Comparison of ENCODE assay signal across 8 cellular contexts in the genomic region with DNA sequence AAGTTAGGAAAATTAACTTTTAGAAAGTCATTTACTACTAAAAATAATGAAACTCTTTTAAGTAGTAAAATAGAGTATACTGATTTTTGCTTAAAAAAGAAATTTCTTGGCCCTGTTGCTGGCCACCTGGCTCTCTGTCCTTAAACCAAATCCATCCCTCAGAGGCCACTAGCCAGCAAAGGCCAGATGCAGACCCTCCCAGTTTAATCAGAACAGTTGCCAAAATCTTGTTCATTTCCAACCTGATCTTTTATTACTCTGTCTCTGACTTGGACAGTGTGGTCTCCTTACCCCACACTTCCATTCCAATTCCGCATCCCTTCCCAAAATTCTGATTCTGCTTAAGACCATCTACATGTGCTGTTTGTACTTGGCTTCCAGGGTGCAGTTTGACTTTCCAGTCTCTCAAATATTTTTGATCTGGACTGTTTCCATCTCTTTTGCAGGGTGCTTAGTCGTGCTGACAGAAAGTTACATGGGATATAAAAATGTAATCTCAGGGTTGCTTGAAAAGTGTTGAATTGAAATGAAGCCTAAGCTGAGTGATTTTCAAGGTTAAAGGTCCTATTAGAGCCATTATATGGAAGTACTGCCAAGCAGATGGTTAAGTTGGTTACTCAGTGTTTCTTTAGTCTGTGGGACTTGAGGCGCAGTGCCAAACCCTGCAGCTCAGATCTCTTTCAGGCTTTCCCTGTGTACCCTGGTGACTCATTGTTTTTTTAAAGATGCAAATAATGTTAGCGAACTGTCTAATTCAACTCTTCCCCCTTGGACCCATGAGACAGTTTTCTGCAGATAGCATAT. TPM values are rescaled to one million over a fixed set of nuclear protein-coding genes. Genes with fewer than 3 reads are reported as not detected.
DNase-seq lines count a peak whose midpoint lies in the region; ATAC-seq, FAIRE-seq and TF ChIP-seq lines count a peak whose summit lies in the region.

No MANE protein-coding gene starts in this region.

- H3K9me2 ChIP-seq in HCT116 (ENCODE audit: insufficient read depth), result no peaks in the 10 kb centered on the region

- intact Hi-C loops in HCT116 (cut with micrococcal nuclease) (loop anchor here (2.0 kb wide), 1 partner anchor 35 kb away; the partner anchor contains the start of gene REEP5), GM12878 (cut with micrococcal nuclease; ENCODE audit: unreplicated experiment) (no loop called here), lower leg skin (cut with DNase I; ENCODE audit: low total_unique reads) (no loop called here)

- H3K27me3 Mint-ChIP-seq in activated T-cell treated with anti-CD3 and anti-CD28 coated beads, Interleukin-2, amount 50 U/mL, for 4 hours (ENCODE audit: low read depth), result no peaks in the 10 kb centered on the region
- no peaks in the 10 kb centered on the region for H3K27me3 Mint-ChIP-seq in activated T-cell treated with anti-CD3 and anti-CD28 coated beads, Interleukin-2, amount 50 U/mL, for 24 hours
- H3K27me3 Mint-ChIP-seq in naive thymus-derived CD8-positive, alpha-beta T cell, result no peaks in the 10 kb centered on the region

- peak; percentile 35 for FAIRE-seq in GM12878 (lab: Jason Lieb, UNC)

- peaks cover 28 to 37% of the 10 kb centered on the region in 2 experiments for H3K4me1 ChIP-seq in HCT116 (ENCODE audit: control insufficient read depth in 1 of 2, insufficient read depth in 2 of 2, low read length in 2 of 2)
- H3K4me1 ChIP-seq in GM12878 (ENCODE audit: control insufficient read depth, insufficient read depth, low read length), result peaks cover 27% of the 10 kb centered on the region

- TF ChIP-seq POLR2A in HCT116 (IDR thresholded peaks at IDR 0.05; ENCODE audit: borderline replicate concordance, extremely low read depth, insufficient read depth, insufficient read length), result no peak
- no peak for TF ChIP-seq POLR2A in GM12878 (IDR thresholded peaks at IDR 0.05; ENCODE audit: low read depth, low read length)
- TF ChIP-seq POLR2A in lower leg skin (IDR thresholded peaks at IDR 0.05), result no peak

- SMC1A ChIA-PET in GM12878 (lab: Charles Lee; ENCODE audit: uncharacterized antibody, unreplicated experiment), result interaction anchor here (1.0 kb wide), 2 partner anchors 28 to 96 kb away, joined by 3 read pairs; no protein-coding TSS in a partner anchor

- H2AFZ ChIP-seq in HCT116 (ENCODE audit: low read depth, low read length, poor library complexity, severe bottlenecking) (peak overlapping the region; percentile 47), GM12878 (ENCODE audit: control insufficient read depth, low read depth, low read length) (peak overlapping the region; percentile 63)

- H3K27ac ChIP-seq in HCT116 (ENCODE audit: low read depth, low read length) (no peak overlapping the region), GM12878 (ENCODE audit: control insufficient read depth, insufficient read depth) (no peak overlapping the region)

- no peak for TF ChIP-seq CTCF in HCT116 (IDR thresholded peaks at IDR 0.05 in 2 of 3, conservative IDR thresholded peaks at IDR 0.05 in 1 of 3; ENCODE audit: borderline replicate concordance in 1 of 3, insufficient read depth in 1 of 3, low read depth in 2 of 3, low read length in 2 of 3)
- no peak for TF ChIP-seq CTCF in GM12878 (IDR thresholded peaks at IDR 0.05 in 2 of 3, conservative IDR thresholded peaks at IDR 0.05 in 1 of 3; ENCODE audit: control insufficient read depth in 2 of 3, extremely low read depth in 1 of 3, insufficient read depth in 1 of 3, low read depth in 3 of 3, low read length in 3 of 3)
- TF ChIP-seq CTCF in lower leg skin (IDR thresholded peaks at IDR 0.05), result no peak

- no peaks in the 10 kb centered on the region for H3K36me3 ChIP-seq in HCT116 (ENCODE audit: control insufficient read depth in 1 of 2, insufficient read depth in 2 of 2, low read length in 2 of 2)
- no peaks in the 10 kb centered on the region for H3K36me3 ChIP-seq in GM12878 (ENCODE audit: control insufficient read depth in 2 of 2, insufficient read depth in 2 of 2, low read length in 1 of 2)

- no peak for TF ChIP-seq EP300 in GM12878 (IDR thresholded peaks at IDR 0.05; ENCODE audit: borderline replicate concordance in 1 of 2, control insufficient read depth in 1 of 2, low read depth in 2 of 2, low read length in 2 of 2)

- RAD21 ChIA-PET in HCT116 (lab: Charles Lee; ENCODE audit: low non-redundant PET in 1 of 2, low total read pairs in 2 of 2, uncharacterized antibody in 2 of 2, unreplicated experiment in 2 of 2), result no interaction called here
- RAD21 ChIA-PET in GM12878 (lab: Charles Lee; ENCODE audit: unreplicated experiment), result no interaction called here

- in situ Hi-C loops in GM12878 (cut with MboI), result loop anchor here (25.0 kb wide), 1 partner anchor 1446 kb away; the partner anchor contains the start of gene STARD4

- no peak overlapping the region for H3K27ac Mint-ChIP-seq in activated T-cell treated with anti-CD3 and anti-CD28 coated beads, Interleukin-2, amount 50 U/mL, for 24 hours
- no peak overlapping the region for H3K27ac Mint-ChIP-seq in naive thymus-derived CD8-positive, alpha-beta T cell

- H3K9ac ChIP-seq in HCT116 (ENCODE audit: low read length) (no peak overlapping the region), GM12878 (ENCODE audit: control insufficient read depth, insufficient read depth, low read length) (no peak overlapping the region)

- H3K4me3 ChIP-seq in HCT116 (replicated peaks in 1 of 2; ENCODE audit: low read depth in 1 of 2, low read length in 2 of 2) (no peak overlapping the region), GM12878 (no peak overlapping the region), lower leg skin (ENCODE audit: low read depth, poor library complexity, severe bottlenecking) (no peak overlapping the region)

- H4K20me1 ChIP-seq in HCT116 (ENCODE audit: insufficient read depth) (no peaks in the 10 kb centered on the region), GM12878 (ENCODE audit: control insufficient read depth, insufficient read depth) (no peaks in the 10 kb centered on the region)

- WGBS in GM12878 (ENCODE audit: insufficient coverage, insufficient replicate concordance, low lambda C conversion rate, missing lambda C conversion rate), result 52% methylated on average over 4 of the region's 4 CpGs
- 15 to 17% methylated on average over 4 of the region's 4 CpGs for WGBS in lower leg skin, 2 donors

- H3K4me2 ChIP-seq in HCT116 (ENCODE audit: low read length) (peak overlapping the region; percentile 64), GM12878 (ENCODE audit: control insufficient read depth, insufficient read depth) (peak overlapping the region; percentile 47; the same call in 1 of the 2 replicates)

- CTCF ChIA-PET in HCT116 (lab: Charles Lee), result no interaction called here
- CTCF ChIA-PET in GM12878 (lab: Yijun Ruan, JAX), result interaction anchor here (0.8 to 1.3 kb wide), 4 partner anchors 9 to 201 kb away, joined by 3 to 5 read pairs (median 3); no protein-coding TSS in a partner anchor

- H3K79me2 ChIP-seq in HCT116 (ENCODE audit: insufficient read depth, low read length) (no peaks in the 10 kb centered on the region), GM12878 (ENCODE audit: control insufficient read depth, insufficient read depth, low read length) (no peaks in the 10 kb centered on the region)

- H3K4me1 Mint-ChIP-seq in activated T-cell treated with anti-CD3 and anti-CD28 coated beads, Interleukin-2, amount 50 U/mL, for 4 hours (ENCODE audit: low read depth), result peaks cover 21% of the 10 kb centered on the region
- peaks cover 33% of the 10 kb centered on the region for H3K4me1 Mint-ChIP-seq in activated T-cell treated with anti-CD3 and anti-CD28 coated beads, Interleukin-2, amount 50 U/mL, for 24 hours (ENCODE audit: low read depth)
- H3K4me1 Mint-ChIP-seq in naive thymus-derived CD8-positive, alpha-beta T cell, result peaks cover 3 to 8% (median 6%) of the 10 kb centered on the region in 4 donors

- ATAC-seq in activated T-cell treated with anti-CD3 and anti-CD28 coated beads, Interleukin-2, amount 50 U/mL, for 4 hours, result peak; percentile 81 to 92
- ATAC-seq in HCT116 (peak; percentile 78), GM12878 (peak; percentile 83)
- no peak for ATAC-seq in naive thymus-derived CD8-positive, alpha-beta T cell

- no peak overlapping the region for H3K4me3 Mint-ChIP-seq in activated T-cell treated with anti-CD3 and anti-CD28 coated beads, Interleukin-2, amount 50 U/mL, for 4 hours
- H3K4me3 Mint-ChIP-seq in activated T-cell treated with anti-CD3 and anti-CD28 coated beads, Interleukin-2, amount 50 U/mL, for 24 hours, result no peak overlapping the region
- H3K4me3 Mint-ChIP-seq in naive thymus-derived CD8-positive, alpha-beta T cell, result no peak overlapping the region

- no peak for DNase-seq in activated T-cell treated with anti-CD3 and anti-CD28 coated beads, Interleukin-2, amount 50 U/mL, for 4 hours
- DNase-seq in activated T-cell treated with anti-CD3 and anti-CD28 coated beads, Interleukin-2, amount 50 U/mL, for 24 hours, result no peak
- DNase-seq in HCT116 (ENCODE audit: low read depth, low spot score) (peak; percentile 51), MV-4-11 (lab: John Stamatoyannopoulos, UW) (peak; percentile 57), GM12878 (ENCODE audit: low read depth, low spot score) (peak; percentile 57), lower leg skin (ENCODE audit: low spot score in 2 of 2) (peak; percentile 76 to 89), NCI-H1417 treated with DMSO at 0.1 percent for 48 hours (lab: John Stamatoyannopoulos, UW) (no peak)
- no peak for DNase-seq in naive thymus-derived CD8-positive, alpha-beta T cell

- H3K27me3 ChIP-seq in HCT116 (ENCODE audit: insufficient read depth, low read length), result no peaks in the 10 kb centered on the region
- no peaks in the 10 kb centered on the region for H3K27me3 ChIP-seq in GM12878 (replicated peaks in 1 of 2; ENCODE audit: control insufficient read depth in 2 of 2, insufficient read depth in 2 of 2, low read length in 1 of 2)

- BruUV-seq in HCT116 (replicated peaks; lab: Mats Ljungman, UMichigan), result no TSS peak
- BruUV-seq in GM12878 (replicated peaks; lab: Mats Ljungman, UMichigan), result no TSS peak

- POLR2A ChIA-PET in HCT116 (lab: Charles Lee) (no interaction called here), GM12878 (lab: Charles Lee) (no interaction called here)
- POLR2A ChIA-PET in naive thymus-derived CD8-positive, alpha-beta T cell (lab: Charles Lee), result no interaction called here

- no peak for TF ChIP-seq RAD21 in HCT116 (IDR thresholded peaks at IDR 0.05; ENCODE audit: low read depth)
- TF ChIP-seq RAD21 in GM12878 (IDR thresholded peaks at IDR 0.05; ENCODE audit: insufficient read depth, low read depth, low read length), result no peak

- H3K36me3 Mint-ChIP-seq in activated T-cell treated with anti-CD3 and anti-CD28 coated beads, Interleukin-2, amount 50 U/mL, for 4 hours (ENCODE audit: insufficient read depth), result no peaks in the 10 kb centered on the region
- no peaks in the 10 kb centered on the region for H3K36me3 Mint-ChIP-seq in activated T-cell treated with anti-CD3 and anti-CD28 coated beads, Interleukin-2, amount 50 U/mL, for 24 hours (ENCODE audit: low read depth)
- no peaks in the 10 kb centered on the region for H3K36me3 Mint-ChIP-seq in naive thymus-derived CD8-positive, alpha-beta T cell

- H3K9me3 ChIP-seq in HCT116 (ENCODE audit: control insufficient read depth in 1 of 2, insufficient read depth in 1 of 2, low read depth in 1 of 2, low read length in 2 of 2) (no peaks in the 10 kb centered on the region), GM12878 (replicated peaks; ENCODE audit: control insufficient read depth, insufficient read depth, low read length) (no peaks in the 10 kb centered on the region)

- H3K9me3 Mint-ChIP-seq in activated T-cell treated with anti-CD3 and anti-CD28 coated beads, Interleukin-2, amount 50 U/mL, for 4 hours, result no peaks in the 10 kb centered on the region
- no peaks in the 10 kb centered on the region for H3K9me3 Mint-ChIP-seq in activated T-cell treated with anti-CD3 and anti-CD28 coated beads, Interleukin-2, amount 50 U/mL, for 24 hours
- H3K9me3 Mint-ChIP-seq in naive thymus-derived CD8-positive, alpha-beta T cell, result peaks cover 0 to 2% (median 0%) of the 10 kb centered on the region in 9 donors

RNA-seq across cellular contexts. Expression of gene DCP2, which starts 18.4 kb away (rescaled TPM):
- total RNA-seq in activated T-cell treated with anti-CD3 and anti-CD28 coated beads, Interleukin-2, amount 50 U/mL, for 4 hours, result 10 to 100 TPM; 36.8 to 42.1 (median 41.1) TPM
- total RNA-seq in HCT116 (2021; ENCODE audit: unreplicated experiment) (57.1 TPM), GM12878 (2014; rRNA removed) (49.6 and 51.7 TPM in 2 replicates), GM12878 (2014; rRNA removed; fragmentation: Illumina TruSeq; extraction: Trizol) (59.3 and 61.8 TPM in 2 replicates), GM12878 (2021) (81.6 and 82.2 TPM in 2 replicates), lower leg skin (10 to 100 TPM; 20.7 to 27.3 (median 22.1) TPM)
- 14.4 and 18.6 TPM in 2 replicates for polyA plus RNA-seq in HCT116 (2012)
- 124 and 133 TPM in 2 replicates for total RNA-seq in GM12878 (2013; cell fraction: nucleolus; rRNA removed)
- polyA plus RNA-seq in GM12878 (2011; ENCODE audit: low read depth), result 21.7 TPM
- polyA plus RNA-seq in GM12878 (2011; rRNA removed) (34.7 and 51.7 TPM in 2 replicates), GM12878 (2014; fragmentation: Illumina TruSeq; extraction: Trizol) (43.8 and 54.2 TPM in 2 replicates), GM12878 (2014; fragmentation: Nextera tagmentation; extraction: Ambion mirVana) (10 to 100 TPM; 23.4 to 25.3 TPM), GM12878 (2014; rRNA removed) (30.6 and 34.6 TPM in 2 replicates), GM12878 (2016; fragmentation: Nextera tagmentation; extraction: Ambion mirVana) (10 to 100 TPM; 51.0 to 55.1 TPM)
- polyA plus RNA-seq in GM12878 (2011; cell fraction: cytosol; rRNA removed), result 20.5 and 25.7 TPM in 2 replicates
- polyA plus RNA-seq in GM12878 (2011; cell fraction: nucleus; rRNA removed), result 16.9 and 19.4 TPM in 2 replicates
- polyA plus RNA-seq in GM12878 (2012), result 25.6 and 28.8 TPM in 2 replicates
- polyA minus RNA-seq in GM12878 (2011; rRNA and poly(A)+ RNA removed), result 57.8 and 67.6 TPM in 2 replicates
- 18.4 and 18.5 TPM in 2 replicates for polyA minus RNA-seq in GM12878 (2011; cell fraction: cytosol; rRNA and poly(A)+ RNA removed)
- 50.8 and 62.6 TPM in 2 replicates for polyA minus RNA-seq in GM12878 (2011; cell fraction: nucleus; rRNA and poly(A)+ RNA removed)
- total RNA-seq in naive thymus-derived CD8-positive, alpha-beta T cell, result 10 to 100 TPM; 65.1 to 67.9 TPM
- 10 to 100 TPM; 48.3 to 53.0 (median 50.7) TPM for polyA plus RNA-seq in naive thymus-derived CD8-positive, alpha-beta T cell

RNA-seq across cellular contexts. Expression of gene REEP5, which starts 36.1 kb away (rescaled TPM):
- 10 to 100 TPM; 53.6 to 60.0 (median 58.7) TPM for total RNA-seq in activated T-cell treated with anti-CD3 and anti-CD28 coated beads, Interleukin-2, amount 50 U/mL, for 4 hours
- total RNA-seq in HCT116 (2021; ENCODE audit: unreplicated experiment) (71.7 TPM), GM12878 (2014; rRNA removed) (54.8 and 61.3 TPM in 2 replicates), GM12878 (2014; rRNA removed; fragmentation: Illumina TruSeq; extraction: Trizol) (28.6 and 30.5 TPM in 2 replicates), GM12878 (2021) (56.2 and 61.2 TPM in 2 replicates), lower leg skin (10 to 100 TPM; 50.7 to 85.5 (median 74.4) TPM)
- polyA plus RNA-seq in HCT116 (2012), result 87.1 and 93.7 TPM in 2 replicates
- total RNA-seq in GM12878 (2013; cell fraction: nucleolus; rRNA removed), result 20.2 and 25.9 TPM in 2 replicates
- polyA plus RNA-seq in GM12878 (2011; ENCODE audit: low read depth), result 14.3 TPM
- polyA plus RNA-seq in GM12878 (2011; rRNA removed) (104 and 131 TPM in 2 replicates), GM12878 (2014; fragmentation: Illumina TruSeq; extraction: Trizol) (46.9 and 50.1 TPM in 2 replicates), GM12878 (2014; fragmentation: Nextera tagmentation; extraction: Ambion mirVana) (100 to 1,000 TPM; 196 to 211 TPM), GM12878 (2014; rRNA removed) (95.3 and 96.8 TPM in 2 replicates), GM12878 (2016; fragmentation: Nextera tagmentation; extraction: Ambion mirVana) (100 to 1,000 TPM; 188 to 204 TPM)
- polyA plus RNA-seq in GM12878 (2011; cell fraction: cytosol; rRNA removed), result 79.5 and 146 TPM in 2 replicates
- polyA plus RNA-seq in GM12878 (2011; cell fraction: nucleus; rRNA removed), result 55.7 and 70.0 TPM in 2 replicates
- 39.0 and 40.3 TPM in 2 replicates for polyA plus RNA-seq in GM12878 (2012)
- polyA minus RNA-seq in GM12878 (2011; rRNA and poly(A)+ RNA removed), result 114 and 115 TPM in 2 replicates
- 38.6 and 40.8 TPM in 2 replicates for polyA minus RNA-seq in GM12878 (2011; cell fraction: cytosol; rRNA and poly(A)+ RNA removed)
- polyA minus RNA-seq in GM12878 (2011; cell fraction: nucleus; rRNA and poly(A)+ RNA removed), result 29.9 and 53.7 TPM in 2 replicates
- 10 to 100 TPM; 33.1 to 35.4 TPM for total RNA-seq in naive thymus-derived CD8-positive, alpha-beta T cell
- 10 to 100 TPM; 35.5 to 59.2 (median 39.3) TPM for polyA plus RNA-seq in naive thymus-derived CD8-positive, alpha-beta T cell

Comparison
In these comparisons a context has a peak if more than half of its experiments do, and no peak if none do; other contexts are left out.
1. ATAC-seq: peak in activated T-cell treated with anti-CD3 and anti-CD28 coated beads, Interleukin-2, amount 50 U/mL, for 4 hours (2 of 2), HCT116 (single experiment) and GM12878 (single experiment); none in naive thymus-derived CD8-positive, alpha-beta T cell (0 of 2).
2. DNase-seq: peak in HCT116 (single experiment), MV-4-11 (single experiment), GM12878 (single experiment) and lower leg skin (2 of 2); none in activated T-cell treated with anti-CD3 and anti-CD28 coated beads, Interleukin-2, amount 50 U/mL, for 4 hours (single experiment), activated T-cell treated with anti-CD3 and anti-CD28 coated beads, Interleukin-2, amount 50 U/mL, for 24 hours (single experiment), NCI-H1417 treated with DMSO at 0.1 percent for 48 hours (single experiment) and naive thymus-derived CD8-positive, alpha-beta T cell (0 of 10).